Comparison of ENCODE assay signal across 9 cellular contexts in the genomic region with DNA sequence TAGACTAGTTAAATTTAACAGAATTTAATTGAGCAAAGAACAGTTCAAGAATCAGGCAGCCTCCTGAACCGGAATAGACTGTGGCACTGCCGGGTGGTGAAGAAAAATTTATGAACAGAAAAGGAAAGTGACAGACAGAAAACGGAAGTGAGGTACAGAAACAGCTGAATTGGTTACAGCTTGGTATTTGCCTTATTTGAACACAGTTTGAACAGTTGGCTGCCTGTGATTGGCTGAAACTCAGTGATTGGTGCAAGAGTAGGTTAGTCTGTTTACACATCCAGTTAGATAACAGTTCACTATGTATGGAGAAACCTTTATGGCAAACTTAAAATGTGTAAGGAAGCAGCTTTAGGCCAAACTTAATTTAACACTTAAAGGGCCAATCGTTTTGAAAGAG.
DNase-seq lines count a peak whose midpoint lies in the region; ATAC-seq lines count a peak whose summit lies in the region.
"Had no signal": no experiment of that assay in that cellular context is flagged by ENCODE, and none has a peak within 500 bp of the region (broad histone marks: within the 10 kb centered on the region; RNA-seq: fewer than 3 reads in every experiment).

No MANE protein-coding gene starts in this region.

- in situ Hi-C loops in G401 (cut with HindIII; ENCODE audit: low sequenced_read_pairs): no loop called here

- DNase-seq in EL (peak; percentile 26), NOMO-1 treated with DMSO at 0.1 percent for 48 hours (lab: John Stamatoyannopoulos, UW; ENCODE audit: unreplicated experiment) (peak; percentile 79), iris pigment epithelial cell (ENCODE audit: low read depth) (peak; percentile 25), NCI-H226 (no peak), islet precursor cell (no peak), G401 (ENCODE audit: low spot score) (no peak)
- DNase-seq: NCI-H1436 had no signal

- ATAC-seq in GM21528 (IDR thresholded peaks at IDR 0.05; ENCODE audit: low FRiP score, unreplicated experiment): peak; percentile 74
- ATAC-seq in HG03571 (IDR thresholded peaks at IDR 0.05; ENCODE audit: unreplicated experiment): no peak

Comparison
In these comparisons a context has a peak if more than half of its experiments do, and no peak if none do; other contexts are left out.
1. DNase-seq: peak in EL (single experiment), NOMO-1 treated with DMSO at 0.1 percent for 48 hours (single experiment) and iris pigment epithelial cell (single experiment); none in NCI-H226 (single experiment), islet precursor cell (single experiment) and G401 (single experiment).